Comparison of ENCODE assay signal across 8 cellular contexts in the genomic region with DNA sequence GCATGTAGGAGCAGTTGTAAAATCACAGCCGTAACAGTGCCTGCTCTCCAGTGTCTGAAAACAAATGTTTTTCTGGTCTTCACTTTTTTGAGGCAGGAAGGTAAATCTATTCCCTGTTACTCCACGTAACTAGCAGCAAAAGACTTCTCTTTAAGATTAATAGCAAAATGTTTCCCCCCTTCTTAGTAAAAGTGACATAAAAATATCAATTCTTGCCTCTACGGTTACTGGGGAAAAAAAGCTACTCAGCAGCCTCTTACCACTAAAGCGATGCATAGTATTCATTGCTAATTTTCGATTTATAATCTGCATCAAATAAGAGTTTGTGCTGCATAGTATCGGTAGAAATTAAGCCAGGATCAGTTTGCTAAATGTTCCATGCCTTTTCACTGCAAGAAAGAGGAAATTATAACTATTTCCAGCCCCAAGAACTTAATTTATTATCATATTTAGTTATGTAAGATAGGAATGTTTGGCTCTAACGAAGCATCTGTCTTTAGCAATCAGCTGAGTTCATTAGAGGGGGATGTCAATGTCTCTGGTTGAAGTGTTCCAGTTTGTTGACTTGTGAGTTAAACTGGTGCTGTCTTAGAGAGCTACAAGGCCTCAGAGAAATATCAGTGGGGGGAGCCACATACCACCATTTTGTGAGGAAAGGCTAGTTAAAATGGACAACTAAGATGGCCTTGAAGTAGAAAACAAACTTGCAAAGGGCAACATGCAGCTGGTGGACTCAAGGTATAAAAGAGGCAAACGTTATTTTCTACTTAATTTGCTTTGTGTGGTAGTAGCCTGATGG. TPM values are rescaled to one million over a fixed set of nuclear protein-coding genes. Genes with fewer than 3 reads are reported as not detected.
A peak's percentile ranks its signal among the peaks of the same experiment; 100 is the strongest.
DNase-seq lines count a peak whose midpoint lies in the region; ATAC-seq and TF ChIP-seq lines count a peak whose summit lies in the region.

No MANE protein-coding gene starts in this region.

- peaks cover 0 to 10% (median 0%) of the 10 kb centered on the region in 5 donors for H3K27me3 Mint-ChIP-seq in naive thymus-derived CD4-positive, alpha-beta T cell

- peaks cover 37 to 64% (median 45%) of the 10 kb centered on the region in 7 donors for H3K4me1 Mint-ChIP-seq in naive thymus-derived CD4-positive, alpha-beta T cell

- H3K36me3 ChIP-seq in Peyer's patch = peaks cover 0 to 4% (median 0%) of the 10 kb centered on the region in 3 donors
- H3K36me3 ChIP-seq in naive thymus-derived CD4-positive, alpha-beta T cell (ENCODE audit: control insufficient read depth in 2 of 3, insufficient read depth in 3 of 3, low read length in 3 of 3) = peaks cover 4 to 13% (median 9%) of the 10 kb centered on the region in 3 experiments

- peaks cover 0 to 35% (median 11%) of the 10 kb centered on the region in 4 donors for H3K4me1 ChIP-seq in Peyer's patch
- H3K4me1 ChIP-seq in naive thymus-derived CD4-positive, alpha-beta T cell (ENCODE audit: control insufficient read depth in 2 of 2, insufficient read depth in 2 of 2, low read length in 2 of 2) = peaks cover 34 to 39% of the 10 kb centered on the region in 2 donors

- TF ChIP-seq POLR2A in Peyer's patch (IDR thresholded peaks at IDR 0.05) = no peak

- TF ChIP-seq CTCF in Peyer's patch (IDR thresholded peaks at IDR 0.05) (no peak), dorsolateral prefrontal cortex (IDR thresholded peaks at IDR 0.05 in 54 of 56, conservative IDR thresholded peaks at IDR 0.05 in 2 of 56; ENCODE audit: low read depth in 1 of 56, partially characterized antibody in 56 of 56) (peak in 3 of 56 donors; percentile 0 to 7 (median 4))

- peak overlapping the region; percentile 97 to 99 (median 98) for H3K27ac ChIP-seq in Peyer's patch
- peak overlapping the region; percentile 55 to 100 (median 98) for H3K27ac ChIP-seq in dorsolateral prefrontal cortex
- H3K27ac ChIP-seq in naive thymus-derived CD4-positive, alpha-beta T cell (ENCODE audit: low read depth, low read length) = peak overlapping the region; percentile 99

- peak; percentile 34 for DNase-seq in NCI-H1105 treated with DMSO at 0.1 percent for 48 hours (lab: John Stamatoyannopoulos, UW)
- DNase-seq in NCI-H1105 (lab: John Stamatoyannopoulos, UW) = no peak
- DNase-seq in Peyer's patch = no peak
- DNase-seq in dorsolateral prefrontal cortex = no peak
- DNase-seq in naive thymus-derived CD4-positive, alpha-beta T cell = peak in 1 of 9 donors; percentile 33
- DNase-seq in OCI-M2 (lab: John Stamatoyannopoulos, UW; ENCODE audit: unreplicated experiment) = no peak

- intact Hi-C loops in dorsolateral prefrontal cortex (cut with DNase I) = loop anchor here (5.0 to 10.0 kb wide), 3 partner anchors 252 to 282 kb away; no protein-coding TSS in a partner anchor
- intact Hi-C loops in naive thymus-derived CD4-positive, alpha-beta T cell (cut with micrococcal nuclease) = loop anchor here (2.0 to 5.0 kb wide), 2 partner anchors 182 to 1322 kb away; a partner anchor contains a TSS

- peak overlapping the region; percentile 96 to 100 (median 98) for H3K4me3 Mint-ChIP-seq in naive thymus-derived CD4-positive, alpha-beta T cell

- H3K4me3 ChIP-seq in Peyer's patch (peak overlapping the region; percentile 80 to 89 (median 84)), dorsolateral prefrontal cortex (peak overlapping the region; percentile 60 to 100 (median 94))
- H3K4me3 ChIP-seq in naive thymus-derived CD4-positive, alpha-beta T cell (ENCODE audit: low read length) = peak overlapping the region; percentile 86

- H3K27ac Mint-ChIP-seq in naive thymus-derived CD4-positive, alpha-beta T cell = peak overlapping the region; percentile 98 to 100 (median 100)

- ATAC-seq in naive thymus-derived CD4-positive, alpha-beta T cell = no peak
- no peak for ATAC-seq in HG03354 (IDR thresholded peaks at IDR 0.05; ENCODE audit: poor library complexity, severe bottlenecking, unreplicated experiment)
- no peak for ATAC-seq in GM18519 (IDR thresholded peaks at IDR 0.05; ENCODE audit: low FRiP score, unreplicated experiment)

- peaks cover 3 to 31% (median 24%) of the 10 kb centered on the region in 5 donors for H3K36me3 Mint-ChIP-seq in naive thymus-derived CD4-positive, alpha-beta T cell

- POLR2A ChIA-PET in naive thymus-derived CD4-positive, alpha-beta T cell (lab: Charles Lee) = interaction anchor here (0.7 to 5.4 kb wide), 15 partner anchors 8 to 401 kb away, joined by 3 to 70 read pairs (median 6); a partner anchor contains a TSS

- H3K27me3 ChIP-seq in Peyer's patch = no peaks in the 10 kb centered on the region
- no peaks in the 10 kb centered on the region for H3K27me3 ChIP-seq in dorsolateral prefrontal cortex
- H3K27me3 ChIP-seq in naive thymus-derived CD4-positive, alpha-beta T cell (ENCODE audit: control insufficient read depth in 2 of 2, insufficient read depth in 2 of 2, low read length in 2 of 2) = no peaks in the 10 kb centered on the region

- CTCF ChIA-PET in naive thymus-derived CD4-positive, alpha-beta T cell (lab: Charles Lee) = interaction anchor here (0.6 to 2.3 kb wide), 7 partner anchors 7 to 283 kb away, joined by 3 to 10 read pairs (median 3); no protein-coding TSS in a partner anchor

- peaks cover 0 to 3% (median 0%) of the 10 kb centered on the region in 11 donors for H3K9me3 Mint-ChIP-seq in naive thymus-derived CD4-positive, alpha-beta T cell

- no peaks in the 10 kb centered on the region for H3K9me3 ChIP-seq in Peyer's patch
- no peaks in the 10 kb centered on the region for H3K9me3 ChIP-seq in naive thymus-derived CD4-positive, alpha-beta T cell (ENCODE audit: control insufficient read depth in 2 of 3, low read length in 3 of 3)

RNA-seq across cellular contexts. Expression of a gene that starts 0.6 kb away (rescaled TPM):
- total RNA-seq in Peyer's patch (10 to 100 TPM; 33.0 to 49.6 (median 42.3) TPM), dorsolateral prefrontal cortex (100 to 1,000 TPM; 121 to 538 (median 358) TPM)
- 100 to 1,000 TPM in 3 of 5 experiments, 10 to 100 TPM in 2; 42.8 to 226 (median 104) TPM for total RNA-seq in naive thymus-derived CD4-positive, alpha-beta T cell
- 10 to 100 TPM; 34.9 to 43.9 TPM for polyA plus RNA-seq in naive thymus-derived CD4-positive, alpha-beta T cell

RNA-seq across cellular contexts. Expression of a gene that starts 26.5 kb away (rescaled TPM):
- 1 to 10 TPM; 5.8 to 9.1 (median 7.2) TPM for total RNA-seq in Peyer's patch
- total RNA-seq in dorsolateral prefrontal cortex = 100 to 1,000 TPM in 113 of 120 experiments, 10 to 100 TPM in 7; 69.8 to 228 (median 162) TPM
- 10 to 100 TPM; 18.2 to 58.2 (median 21.5) TPM for total RNA-seq in naive thymus-derived CD4-positive, alpha-beta T cell
- polyA plus RNA-seq in naive thymus-derived CD4-positive, alpha-beta T cell = 10 to 100 TPM in 1 of 2 donors, 1 to 10 TPM in 1; 9.7 to 19.3 TPM
